14 cellular contexts compared by ENCODE assay signal in genomic region chr21:35149698-35150097, GRCh38.
DNase-seq lines count a peak whose midpoint lies in the region; ATAC-seq and TF ChIP-seq lines count a peak whose summit lies in the region.
"Had no signal": no experiment of that assay in that cellular context is flagged by ENCODE, and none has a peak within 500 bp of the region (broad histone marks: within the 10 kb centered on the region; RNA-seq: fewer than 3 reads in every experiment).

No MANE protein-coding gene starts in this region.

- H3K4me1 ChIP-seq in adipocyte (ENCODE audit: control insufficient read depth, insufficient read depth, low read length) (peaks cover 6% of the 10 kb centered on the region), foreskin keratinocyte (peaks cover 68% of the 10 kb centered on the region)

- peak overlapping the region; percentile 70 for H3K27ac ChIP-seq in foreskin keratinocyte
- H3K27ac ChIP-seq: heart left ventricle had no signal

- CTCF ChIA-PET in BJ (lab: Yijun Ruan, JAX), result no interaction called here

- no peaks in the 10 kb centered on the region for H3K36me3 ChIP-seq in BJ (ENCODE audit: control insufficient read depth, insufficient read depth, low read length)
- H3K36me3 ChIP-seq in adipocyte (ENCODE audit: control insufficient read depth, insufficient read depth, low read length, severe bottlenecking), result no peaks in the 10 kb centered on the region
- H3K36me3 ChIP-seq: heart left ventricle had no signal

- peak overlapping the region; percentile 16 for H3K9ac ChIP-seq in adipocyte (ENCODE audit: low read length)

- in situ Hi-C loops in G401 (cut with HindIII; ENCODE audit: low sequenced_read_pairs), result no loop called here

- TF ChIP-seq CTCF in BJ (IDR thresholded peaks at IDR 0.05; ENCODE audit: insufficient read depth, low read depth, low read length) (no peak), foreskin keratinocyte (conservative IDR thresholded peaks at IDR 0.05) (no peak)

- H3K4me3 ChIP-seq in BJ (ENCODE audit: low read depth, low read length), result no peak overlapping the region
- H3K4me3 ChIP-seq in adipocyte (ENCODE audit: low read length), result no peak overlapping the region
- H3K4me3 ChIP-seq: heart left ventricle, mucosa of descending colon had no signal

- peaks cover 6% of the 10 kb centered on the region for H3K9me3 ChIP-seq in adipocyte (ENCODE audit: control insufficient read depth, low read length)
- H3K9me3 ChIP-seq: mucosa of descending colon had no signal

- ATAC-seq in foreskin keratinocyte (peak; percentile 52), HG02938 (IDR thresholded peaks at IDR 0.05; ENCODE audit: unreplicated experiment) (no peak)
- ATAC-seq: heart left ventricle, mucosa of descending colon had no signal

- peak; percentile 63 for DNase-seq in BJ (ENCODE audit: low read depth)
- peak; percentile 42 for DNase-seq in HCEC 1CT
- peak; percentile 72 for DNase-seq in adipocyte (ENCODE audit: low read depth)
- peak; percentile 86 to 92 for DNase-seq in foreskin keratinocyte
- no peak for DNase-seq in stimulated activated naive CD4-positive, alpha-beta T cell (lab: John Stamatoyannopoulos, UW)
- no peak for DNase-seq in activated effector memory CD4-positive, alpha-beta T cell treated with Interleukin-2 at 50 U/mL for 16 hours
- no peak for DNase-seq in G401 (ENCODE audit: low spot score)
- DNase-seq: activated CD4-positive, alpha-beta T cell treated with anti-CD3 and anti-CD28 coated beads, Interleukin-2, amount 50 U/mL, for 1 hour; DMS79; GOT3; heart left ventricle; mucosa of descending colon; Right ventricle myocardium superior had no signal

- POLR2A ChIA-PET in BJ (lab: Charles Lee), result interaction anchor here (1.0 kb wide), 1 partner anchor 13 kb away, joined by 3 read pairs; no protein-coding TSS in a partner anchor

- no peaks in the 10 kb centered on the region for H3K27me3 ChIP-seq in BJ (ENCODE audit: control insufficient read depth, insufficient read depth, low read length)
- no peaks in the 10 kb centered on the region for H3K27me3 ChIP-seq in adipocyte (replicated peaks; ENCODE audit: control insufficient read depth, insufficient read depth, low read length)
- no peaks in the 10 kb centered on the region for H3K27me3 ChIP-seq in foreskin keratinocyte

Comparison
In these comparisons a context has a peak if more than half of its experiments do, and no peak if none do; other contexts are left out.
1. DNase-seq: peak in BJ (single experiment), HCEC 1CT (single experiment), adipocyte (single experiment) and foreskin keratinocyte (2 of 2); none in stimulated activated naive CD4-positive, alpha-beta T cell (0 of 6), activated effector memory CD4-positive, alpha-beta T cell treated with Interleukin-2 at 50 U/mL for 16 hours (single experiment) and G401 (single experiment).